In genomic region chr9:80619356-80619755, GRCh38 we compare ENCODE assay signal across 37 cellular contexts.
"Had no signal": no experiment of that assay in that cellular context is flagged by ENCODE, and none has a peak within 500 bp of the region (broad histone marks: within the 10 kb centered on the region; RNA-seq: fewer than 3 reads in every experiment).

No MANE protein-coding gene starts in this region.

- H3K9me3 ChIP-seq: ascending aorta had no signal

- H3K4me3 ChIP-seq: ascending aorta, cardiac muscle cell had no signal

- H3K27me3 Mint-ChIP-seq: activated CD4-positive, alpha-beta memory T cell treated with anti-CD3 and anti-CD28 coated beads, Interleukin-2, amount 10 ng/mL, durations not matched to agents 7 days and 5 days; activated CD4-positive, alpha-beta T cell treated with anti-CD3 and anti-CD28 coated beads for 36 hours; activated CD4-positive, alpha-beta T cell treated with anti-CD3 and anti-CD28 coated beads, Interleukin-2, amount 10 ng/mL, durations not matched to agents 7 days and 5 days; activated CD8-positive, alpha-beta memory T cell treated with anti-CD3 and anti-CD28 coated beads, Interleukin-2, amount 10 ng/mL, durations not matched to agents 7 days and 5 days; activated naive CD4-positive, alpha-beta T cell treated with anti-CD3 and anti-CD28 coated beads, Interleukin-2, amount 10 ng/mL, durations not matched to agents 7 days and 5 days; activated naive CD4-positive, alpha-beta T cell treated with anti-CD3 and anti-CD28 coated beads, Interleukin-2, amount 50 U/mL, for 24 hours; activated naive CD8-positive, alpha-beta T cell; activated naive CD8-positive, alpha-beta T cell treated with anti-CD3 and anti-CD28 coated beads, Interleukin-2, amount 10 ng/mL, durations not matched to agents 7 days and 5 days; activated naive CD8-positive, alpha-beta T cell treated with anti-CD3 and anti-CD28 coated beads, Interleukin-2, amount 50 U/mL, for 24 hours; activated T-cell treated with anti-CD3 and anti-CD28 coated beads, Interleukin-2, amount 50 U/mL, for 24 hours; brain; central memory CD8-positive, alpha-beta T cell had no signal

- ATAC-seq: activated CD4-positive, alpha-beta T cell treated with anti-CD3 and anti-CD28 coated beads for 36 hours; activated CD4-positive, CD25-positive, alpha-beta regulatory T cell treated with anti-CD3 and anti-CD28 coated beads, Interleukin-2, amount 50 U/mL, for 24 hours; activated CD8-positive, alpha-beta memory T cell treated with anti-CD3 and anti-CD28 coated beads, Interleukin-2, amount 10 ng/mL, durations not matched to agents 7 days and 5 days; activated CD8-positive, alpha-beta T cell treated with anti-CD3 and anti-CD28 coated beads, Interleukin-2, amount 10 ng/mL, durations not matched to agents 7 days and 5 days; activated naive CD8-positive, alpha-beta T cell treated with anti-CD3 and anti-CD28 coated beads, Interleukin-2, amount 50 U/mL, for 24 hours had no signal

- H3K4me1 ChIP-seq: ascending aorta had no signal

- H3K27me3 ChIP-seq: ascending aorta, cardiac muscle cell had no signal

- H3K27ac Mint-ChIP-seq: activated CD4-positive, alpha-beta memory T cell treated with anti-CD3 and anti-CD28 coated beads, Interleukin-2, amount 10 ng/mL, durations not matched to agents 7 days and 5 days; activated CD4-positive, alpha-beta T cell treated with anti-CD3 and anti-CD28 coated beads for 36 hours; activated CD4-positive, alpha-beta T cell treated with anti-CD3 and anti-CD28 coated beads, Interleukin-2, amount 10 ng/mL, durations not matched to agents 7 days and 5 days; activated CD8-positive, alpha-beta memory T cell treated with anti-CD3 and anti-CD28 coated beads, Interleukin-2, amount 10 ng/mL, durations not matched to agents 7 days and 5 days; activated CD8-positive, alpha-beta T cell treated with anti-CD3 and anti-CD28 coated beads, Interleukin-2, amount 10 ng/mL, durations not matched to agents 7 days and 5 days; activated naive CD4-positive, alpha-beta T cell treated with anti-CD3 and anti-CD28 coated beads, Interleukin-2, amount 10 ng/mL, durations not matched to agents 7 days and 5 days; activated naive CD4-positive, alpha-beta T cell treated with anti-CD3 and anti-CD28 coated beads, Interleukin-2, amount 50 U/mL, for 24 hours; activated naive CD8-positive, alpha-beta T cell; activated naive CD8-positive, alpha-beta T cell treated with anti-CD3 and anti-CD28 coated beads, Interleukin-2, amount 10 ng/mL, durations not matched to agents 7 days and 5 days; activated naive CD8-positive, alpha-beta T cell treated with anti-CD3 and anti-CD28 coated beads, Interleukin-2, amount 50 U/mL, for 24 hours; activated T-cell treated with anti-CD3 and anti-CD28 coated beads, Interleukin-2, amount 50 U/mL, for 24 hours; activated T-helper 2 cell treated with anti-CD3 and anti-CD28 coated beads, Interferon-gamma antibody, Interleukin-2, Interleukin-4, amounts not matched to agents 10 μg/mL and 5 μg/mL and 100 μg/mL, durations not matched to agents 14 hours and 24 hours and 36 hours; brain; T-helper 1 cell treated with Interleukin-12 subunit alpha and Interleukin-12 subunit beta and Interleukin-4 antibody, amounts not matched to agents 30 μg/mL and 1 μg/mL, for 36 hours; T-helper 2 cell treated with Interferon-gamma antibody and Interleukin-4, amounts not matched to agents 5 μg/mL and 100 μg/mL, for 36 hours had no signal

- H3K36me3 ChIP-seq: ascending aorta, cardiac muscle cell had no signal

- H3K36me3 Mint-ChIP-seq: activated CD8-positive, alpha-beta memory T cell treated with anti-CD3 and anti-CD28 coated beads, Interleukin-2, amount 10 ng/mL, durations not matched to agents 7 days and 5 days; activated naive CD4-positive, alpha-beta T cell treated with anti-CD3 and anti-CD28 coated beads, Interleukin-2, amount 10 ng/mL, durations not matched to agents 7 days and 5 days; activated naive CD4-positive, alpha-beta T cell treated with anti-CD3 and anti-CD28 coated beads, Interleukin-2, amount 50 U/mL, for 24 hours; activated naive CD8-positive, alpha-beta T cell; activated naive CD8-positive, alpha-beta T cell treated with anti-CD3 and anti-CD28 coated beads, Interleukin-2, amount 10 ng/mL, durations not matched to agents 7 days and 5 days; brain had no signal

- H3K4me3 Mint-ChIP-seq: activated CD4-positive, alpha-beta memory T cell treated with anti-CD3 and anti-CD28 coated beads, Interleukin-2, amount 10 ng/mL, durations not matched to agents 7 days and 5 days; activated CD4-positive, alpha-beta T cell treated with anti-CD3 and anti-CD28 coated beads for 36 hours; activated CD4-positive, alpha-beta T cell treated with anti-CD3 and anti-CD28 coated beads, Interleukin-2, amount 10 ng/mL, durations not matched to agents 7 days and 5 days; activated CD8-positive, alpha-beta memory T cell treated with anti-CD3 and anti-CD28 coated beads, Interleukin-2, amount 10 ng/mL, durations not matched to agents 7 days and 5 days; activated CD8-positive, alpha-beta T cell treated with anti-CD3 and anti-CD28 coated beads, Interleukin-2, amount 10 ng/mL, durations not matched to agents 7 days and 5 days; activated naive CD4-positive, alpha-beta T cell treated with anti-CD3 and anti-CD28 coated beads, Interleukin-2, amount 10 ng/mL, durations not matched to agents 7 days and 5 days; activated naive CD4-positive, alpha-beta T cell treated with anti-CD3 and anti-CD28 coated beads, Interleukin-2, amount 50 U/mL, for 24 hours; activated naive CD8-positive, alpha-beta T cell; activated naive CD8-positive, alpha-beta T cell treated with anti-CD3 and anti-CD28 coated beads, Interleukin-2, amount 10 ng/mL, durations not matched to agents 7 days and 5 days; activated naive CD8-positive, alpha-beta T cell treated with anti-CD3 and anti-CD28 coated beads, Interleukin-2, amount 50 U/mL, for 24 hours; activated T-cell treated with anti-CD3 and anti-CD28 coated beads, Interleukin-2, amount 50 U/mL, for 24 hours; brain; central memory CD8-positive, alpha-beta T cell; T-helper 1 cell treated with Interleukin-12 subunit alpha and Interleukin-12 subunit beta and Interleukin-4 antibody, amounts not matched to agents 30 μg/mL and 1 μg/mL, for 36 hours; T-helper 2 cell treated with Interferon-gamma antibody and Interleukin-4, amounts not matched to agents 5 μg/mL and 100 μg/mL, for 36 hours had no signal

- H3K27ac ChIP-seq: ascending aorta, cardiac muscle cell, VCaP had no signal

- H3K9me3 Mint-ChIP-seq: activated naive CD4-positive, alpha-beta T cell treated with anti-CD3 and anti-CD28 coated beads, Interleukin-2, amount 10 ng/mL, durations not matched to agents 7 days and 5 days had no signal

- DNase-seq: activated CD4-positive, alpha-beta memory T cell treated with anti-CD3 and anti-CD28 coated beads, Interleukin-2, amount 10 ng/mL, durations not matched to agents 7 days and 5 days; activated CD4-positive, alpha-beta T cell treated with anti-CD3 and anti-CD28 coated beads for 1 hour; activated CD4-positive, alpha-beta T cell treated with anti-CD3 and anti-CD28 coated beads for 36 hours; activated CD4-positive, alpha-beta T cell treated with anti-CD3 and anti-CD28 coated beads for 48 hours; activated CD4-positive, alpha-beta T cell treated with anti-CD3 and anti-CD28 coated beads, Interleukin-2, amount 10 ng/mL, durations not matched to agents 7 days and 5 days; activated CD4-positive, alpha-beta T cell treated with anti-CD3 and anti-CD28 coated beads, Interleukin-2, amount 50 U/mL, for 48 hours; activated CD4-positive, CD25-positive, alpha-beta regulatory T cell; activated CD8-positive, alpha-beta memory T cell treated with anti-CD3 and anti-CD28 coated beads for 24 hours; activated CD8-positive, alpha-beta memory T cell treated with anti-CD3 and anti-CD28 coated beads, Interleukin-2, amount 10 ng/mL, durations not matched to agents 7 days and 5 days; activated CD8-positive, alpha-beta memory T cell treated with anti-CD3 and anti-CD28 coated beads, Interleukin-2, amount 50 U/mL, for 48 hours; activated CD8-positive, alpha-beta T cell treated with anti-CD3 and anti-CD28 coated beads, Interleukin-2, amount 10 ng/mL, durations not matched to agents 7 days and 5 days; activated effector memory CD4-positive, alpha-beta T cell treated with Interleukin-2 at 50 U/mL for 16 hours; activated gamma-delta T cell; activated naive CD4-positive, alpha-beta T cell treated with anti-CD3 and anti-CD28 coated beads, Interleukin-2, amount 10 ng/mL, durations not matched to agents 7 days and 5 days; activated naive CD4-positive, alpha-beta T cell treated with Interleukin-2 at 50 U/mL for 16 hours; activated naive CD8-positive, alpha-beta T cell treated with anti-CD3 and anti-CD28 coated beads, Interleukin-2, amount 10 ng/mL, durations not matched to agents 7 days and 5 days; activated naive CD8-positive, alpha-beta T cell treated with anti-CD3 and anti-CD28 coated beads, Interleukin-2, amount 50 U/mL, for 24 hours; activated T-cell treated with anti-CD3 and anti-CD28 coated beads, Interleukin-2, amount 50 U/mL, for 24 hours; activated T-cell treated with anti-CD3 and anti-CD28 coated beads, Interleukin-2, amount 50 U/mL, for 48 hours; amygdala; anterior cingulate cortex; caudate nucleus; cerebellar nuclear complex; T-helper 1 cell; T-helper 2 cell; T-helper 9 cell had no signal

- H3K4me1 Mint-ChIP-seq: activated CD4-positive, alpha-beta memory T cell treated with anti-CD3 and anti-CD28 coated beads, Interleukin-2, amount 10 ng/mL, durations not matched to agents 7 days and 5 days; activated CD4-positive, alpha-beta T cell treated with anti-CD3 and anti-CD28 coated beads for 36 hours; activated CD4-positive, alpha-beta T cell treated with anti-CD3 and anti-CD28 coated beads, Interleukin-2, amount 10 ng/mL, durations not matched to agents 7 days and 5 days; activated CD8-positive, alpha-beta memory T cell treated with anti-CD3 and anti-CD28 coated beads, Interleukin-2, amount 10 ng/mL, durations not matched to agents 7 days and 5 days; activated naive CD4-positive, alpha-beta T cell treated with anti-CD3 and anti-CD28 coated beads, Interleukin-2, amount 10 ng/mL, durations not matched to agents 7 days and 5 days; activated naive CD4-positive, alpha-beta T cell treated with anti-CD3 and anti-CD28 coated beads, Interleukin-2, amount 50 U/mL, for 24 hours; activated naive CD8-positive, alpha-beta T cell treated with anti-CD3 and anti-CD28 coated beads, Interleukin-2, amount 10 ng/mL, durations not matched to agents 7 days and 5 days; activated naive CD8-positive, alpha-beta T cell treated with anti-CD3 and anti-CD28 coated beads, Interleukin-2, amount 50 U/mL, for 24 hours; central memory CD8-positive, alpha-beta T cell had no signal
